2 cellular contexts compared by ENCODE assay signal in genomic region chr2:197281421-197281820, GRCh38.
TF ChIP-seq lines count a peak whose summit lies in the region.

No MANE protein-coding gene starts in this region.

TF ChIP-seq in endothelial cell of umbilical vein, 7 proteins besides CTCF, POLR2A, EP300 and RAD21:
- TF ChIP-seq POLR2AphosphoS5 (IDR thresholded peaks at IDR 0.05; ENCODE audit: insufficient read depth, low read depth, low read length) (no peak), MYC (IDR thresholded peaks at IDR 0.05; ENCODE audit: low read depth, low read length) (no peak), GATA2 (IDR thresholded peaks at IDR 0.05; ENCODE audit: insufficient read depth, insufficient read length, low read depth, low read length) (no peak), EZH2 (IDR thresholded peaks at IDR 0.05; ENCODE audit: borderline replicate concordance, low read depth, low read length, severe bottlenecking) (no peak), FOS (IDR thresholded peaks at IDR 0.05; ENCODE audit: borderline replicate concordance, insufficient read depth, low read length) (no peak), JUN (IDR thresholded peaks at IDR 0.05; ENCODE audit: borderline replicate concordance, insufficient read depth, insufficient read length, low read depth) (no peak), MAX (IDR thresholded peaks at IDR 0.05; ENCODE audit: insufficient read depth, insufficient read length) (no peak)

TF ChIP-seq in SK-N-SH, 30 proteins besides CTCF, POLR2A, EP300 and RAD21:
- TF ChIP-seq SIN3A (IDR thresholded peaks at IDR 0.05; ENCODE audit: borderline replicate concordance, low read depth, low read length) (no peak), REST (IDR thresholded peaks at IDR 0.05; ENCODE audit: low read depth, low read length) (no peak), TEAD4 (IDR thresholded peaks at IDR 0.05; ENCODE audit: borderline replicate concordance, insufficient read depth) (no peak), FOXJ3 (CRISPR knock-in tag; IDR thresholded peaks at IDR 0.05) (no peak), RXRA (IDR thresholded peaks at IDR 0.05; ENCODE audit: borderline replicate concordance, low read depth) (no peak), YY1 (IDR thresholded peaks at IDR 0.05; ENCODE audit: low read depth) (no peak), USF2 (IDR thresholded peaks at IDR 0.05; ENCODE audit: borderline replicate concordance, low read depth, low read length) (no peak), MEF2A (IDR thresholded peaks at IDR 0.05; ENCODE audit: borderline replicate concordance, low read depth) (no peak), CHD2 (IDR thresholded peaks at IDR 0.05; ENCODE audit: low read length, partially characterized antibody) (no peak), GABPA (IDR thresholded peaks at IDR 0.05; ENCODE audit: low read depth) (no peak), FOSL2 (IDR thresholded peaks at IDR 0.05; ENCODE audit: borderline replicate concordance, low read depth) (no peak), JUND (IDR thresholded peaks at IDR 0.05) (no peak), NFIC (IDR thresholded peaks at IDR 0.05; ENCODE audit: borderline replicate concordance) (no peak), USF1 (IDR thresholded peaks at IDR 0.05; ENCODE audit: borderline replicate concordance, low read depth) (no peak)
- TF ChIP-seq, protein P1, sequence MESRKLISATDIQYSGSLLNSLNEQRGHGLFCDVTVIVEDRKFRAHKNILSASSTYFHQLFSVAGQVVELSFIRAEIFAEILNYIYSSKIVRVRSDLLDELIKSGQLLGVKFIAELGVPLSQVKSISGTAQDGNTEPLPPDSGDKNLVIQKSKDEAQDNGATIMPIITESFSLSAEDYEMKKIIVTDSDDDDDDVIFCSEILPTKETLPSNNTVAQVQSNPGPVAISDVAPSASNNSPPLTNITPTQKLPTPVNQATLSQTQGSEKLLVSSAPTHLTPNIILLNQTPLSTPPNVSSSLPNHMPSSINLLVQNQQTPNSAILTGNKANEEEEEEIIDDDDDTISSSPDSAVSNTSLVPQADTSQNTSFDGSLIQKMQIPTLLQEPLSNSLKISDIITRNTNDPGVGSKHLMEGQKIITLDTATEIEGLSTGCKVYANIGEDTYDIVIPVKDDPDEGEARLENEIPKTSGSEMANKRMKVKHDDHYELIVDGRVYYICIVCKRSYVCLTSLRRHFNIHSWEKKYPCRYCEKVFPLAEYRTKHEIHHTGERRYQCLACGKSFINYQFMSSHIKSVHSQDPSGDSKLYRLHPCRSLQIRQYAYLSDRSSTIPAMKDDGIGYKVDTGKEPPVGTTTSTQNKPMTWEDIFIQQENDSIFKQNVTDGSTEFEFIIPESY (IDR thresholded peaks at IDR 0.05; ENCODE audit: borderline replicate concordance, low read depth): no peak
